ENCODE assay signal across 8 cellular contexts in the genomic region with DNA sequence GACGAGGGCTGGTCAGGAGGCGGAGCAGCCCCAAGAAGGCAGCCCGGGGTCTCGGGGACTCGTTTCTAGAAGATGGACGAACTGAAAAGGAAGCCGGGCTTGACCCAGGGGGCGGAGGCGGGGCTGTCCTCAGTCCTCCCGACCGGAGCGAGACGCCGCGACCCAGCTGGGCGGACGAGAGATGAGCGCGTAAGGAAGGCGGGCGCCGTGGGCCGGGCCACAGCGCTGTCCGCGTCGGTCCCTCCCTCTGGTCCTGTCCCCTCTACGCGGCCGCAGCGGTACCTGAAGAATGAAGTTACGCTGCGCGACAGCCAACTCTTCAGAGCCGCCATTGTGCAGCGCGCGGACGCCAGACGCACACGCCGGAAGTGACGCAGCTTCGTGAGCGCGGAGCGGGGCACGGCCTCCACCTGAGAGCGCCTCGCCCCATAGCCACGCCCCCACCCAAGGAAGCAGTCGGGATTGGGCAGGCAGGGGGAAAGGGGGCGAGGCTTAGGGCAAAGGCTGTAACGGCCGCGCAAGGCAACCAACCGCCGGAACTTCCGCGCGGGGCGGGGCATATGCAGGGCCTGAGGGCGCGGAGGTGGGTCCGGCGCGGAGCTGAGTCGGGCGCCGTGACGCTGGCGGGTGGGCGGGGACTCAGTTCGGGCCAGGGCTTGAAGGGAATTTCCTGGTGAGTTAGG.
DNase-seq lines count a peak whose midpoint lies in the region; ATAC-seq and TF ChIP-seq lines count a peak whose summit lies in the region.

TSS of gene DIABLO (minus strand) at position 370 of the 683 bp plus-strand sequence. CDS start at position 332, 38 bp downstream.

- H3K4me3 ChIP-seq in AG09309 (ENCODE audit: control insufficient read depth, low read depth, low read length) = peak within 1 kb of the TSS; percentile 82

- H3K4me3 Mint-ChIP-seq in central memory CD8-positive, alpha-beta T cell = peak within 1 kb of the TSS; percentile 84

- peak within 1 kb of the TSS; percentile 96 for H3K27ac Mint-ChIP-seq in central memory CD8-positive, alpha-beta T cell (ENCODE audit: low read depth)

- no peak for TF ChIP-seq CTCF in AG09309 (IDR thresholded peaks at IDR 0.05; ENCODE audit: control insufficient read depth, insufficient read depth, low read depth, low read length, missing control alignments)

- no peaks in the 10 kb centered on the region for H3K9me3 Mint-ChIP-seq in central memory CD8-positive, alpha-beta T cell

- H3K27me3 Mint-ChIP-seq in central memory CD8-positive, alpha-beta T cell = no peaks in the 10 kb centered on the region

- H3K36me3 Mint-ChIP-seq in central memory CD8-positive, alpha-beta T cell (ENCODE audit: insufficient read depth) = peaks cover 49% of the 10 kb centered on the region

- DNase-seq in AG09309 (ENCODE audit: low read depth) = peak; percentile 94
- DNase-seq in NCI-H446 (lab: John Stamatoyannopoulos, UW) = peak; percentile 98 to 99
- DNase-seq in activated CD4-positive, CD25-positive, alpha-beta regulatory T cell treated with anti-CD3 and anti-CD28 coated beads, Interleukin-2, amount 50 U/mL, for 16 hours (ENCODE audit: low read depth, low spot score) = peak; percentile 99
- peak; percentile 97 to 100 for DNase-seq in central memory CD8-positive, alpha-beta T cell (ENCODE audit: low spot score in 2 of 2)
- DNase-seq in inferior parietal cortex (ENCODE audit: extremely low spot score) = peak; percentile 99
- DNase-seq in stimulated activated CD4-positive, alpha-beta T cell treated with anti-CD3 and anti-CD28 coated beads, Interleukin-12 subunit alpha, Interleukin-12 subunit beta, amount 100 ng/mL, for 24 hours (ENCODE audit: low read depth in 2 of 2) = peak; percentile 99 to 100

- ATAC-seq in GM19025 (IDR thresholded peaks at IDR 0.05; ENCODE audit: low read depth, unreplicated experiment) (peak; percentile 94), HG03342 (IDR thresholded peaks at IDR 0.05; ENCODE audit: unreplicated experiment) (peak; percentile 91)
- ATAC-seq in central memory CD8-positive, alpha-beta T cell (replicated peaks; ENCODE audit: extremely low read depth, poor library complexity, severe bottlenecking) = peak; percentile 84

- peaks cover 40% of the 10 kb centered on the region for H3K4me1 Mint-ChIP-seq in central memory CD8-positive, alpha-beta T cell

Comparison
In these comparisons a context has a peak if more than half of its experiments do, and no peak if none do; other contexts are left out.
1. Peak in every context shown above with its lines: DNase-seq, ATAC-seq and H3K4me3 ChIP-seq.